ENCODE assay signal across 25 cellular contexts in the genomic region with DNA sequence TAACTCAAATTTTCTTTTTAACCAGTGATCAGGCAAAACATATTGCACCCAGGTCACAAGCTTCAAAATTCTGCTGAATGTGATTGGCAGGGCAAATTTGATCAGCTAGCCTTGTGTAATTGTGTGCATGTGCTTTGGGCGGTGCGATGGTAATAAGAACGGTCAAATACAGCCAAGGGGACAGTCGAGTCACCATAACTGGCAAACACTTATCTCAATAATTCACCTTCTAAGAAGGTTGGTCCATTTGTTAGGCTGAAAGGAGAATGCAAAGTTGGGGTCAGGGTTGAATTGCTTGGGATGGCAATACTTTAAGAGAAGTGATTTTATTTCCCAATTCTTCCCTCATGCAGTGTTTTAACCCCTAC.
"Had no signal": no experiment of that assay in that cellular context is flagged by ENCODE, and none has a peak within 500 bp of the region (broad histone marks: within the 10 kb centered on the region; RNA-seq: fewer than 3 reads in every experiment).

No MANE protein-coding gene starts in this region.

- H3K27me3 Mint-ChIP-seq: dendritic cell treated with granulocyte-macrophage colony-stimulating factor and Interleukin-4, amounts not matched to agents 40 ng/mL and 50 ng/mL, for 4 days; effector memory CD8-positive, alpha-beta T cell had no signal

- H3K4me1 Mint-ChIP-seq: endodermal cell had no signal

- H3K4me3 Mint-ChIP-seq: dendritic cell treated with granulocyte-macrophage colony-stimulating factor and Interleukin-4, amounts not matched to agents 40 ng/mL and 50 ng/mL, for 4 days; effector memory CD8-positive, alpha-beta T cell; endodermal cell had no signal

- H3K36me3 ChIP-seq: colonic mucosa, esophagus muscularis mucosa, esophagus squamous epithelium, gastrocnemius medialis, gastroesophageal sphincter, heart left ventricle, heart right ventricle had no signal

- H3K9me3 ChIP-seq: colonic mucosa, esophagus muscularis mucosa, esophagus squamous epithelium, gastrocnemius medialis, gastroesophageal sphincter, heart right ventricle had no signal

- H3K27ac ChIP-seq: colonic mucosa, coronary artery, dorsolateral prefrontal cortex, epithelial cell of prostate, esophagus muscularis mucosa, esophagus squamous epithelium, foreskin keratinocyte, gastrocnemius medialis, gastroesophageal sphincter, heart left ventricle, heart right ventricle had no signal

- H3K27ac Mint-ChIP-seq: dendritic cell treated with granulocyte-macrophage colony-stimulating factor and Interleukin-4, amounts not matched to agents 40 ng/mL and 50 ng/mL, for 4 days; effector memory CD8-positive, alpha-beta T cell; endodermal cell had no signal

- H3K27me3 ChIP-seq: colonic mucosa, dorsolateral prefrontal cortex, esophagus muscularis mucosa, esophagus squamous epithelium, foreskin keratinocyte, gastrocnemius medialis, gastroesophageal sphincter, heart left ventricle, heart right ventricle had no signal

- H3K4me3 ChIP-seq: colonic mucosa, coronary artery, dorsolateral prefrontal cortex, esophagus muscularis mucosa, esophagus squamous epithelium, gastrocnemius medialis, gastroesophageal sphincter, heart left ventricle, heart right ventricle had no signal

- DNase-seq: colonic mucosa; cortex of kidney; dermis blood vessel endothelial cell; dorsolateral prefrontal cortex; effector CD4-positive, alpha-beta T cell; effector CD8-positive, alpha-beta T cell; effector memory CD4-positive, alpha-beta T cell; effector memory CD8-positive, alpha-beta T cell; erythroblast; esophagus squamous epithelium; foreskin fibroblast; foreskin keratinocyte; foreskin melanocyte; gastrocnemius medialis; glutamatergic neuron; head of caudate nucleus; heart left ventricle; heart right ventricle had no signal

- ATAC-seq: effector memory CD8-positive, alpha-beta T cell; esophagus mucosa; foreskin keratinocyte; gastrocnemius medialis; gastroesophageal sphincter; heart left ventricle; heart right ventricle had no signal

- H3K4me1 ChIP-seq: colonic mucosa, esophagus muscularis mucosa, esophagus squamous epithelium, foreskin keratinocyte, gastrocnemius medialis, gastroesophageal sphincter, heart left ventricle, heart right ventricle had no signal

- H3K9me3 Mint-ChIP-seq: endodermal cell had no signal
